Comparison of ENCODE assay signal across 7 cellular contexts in the genomic region with DNA sequence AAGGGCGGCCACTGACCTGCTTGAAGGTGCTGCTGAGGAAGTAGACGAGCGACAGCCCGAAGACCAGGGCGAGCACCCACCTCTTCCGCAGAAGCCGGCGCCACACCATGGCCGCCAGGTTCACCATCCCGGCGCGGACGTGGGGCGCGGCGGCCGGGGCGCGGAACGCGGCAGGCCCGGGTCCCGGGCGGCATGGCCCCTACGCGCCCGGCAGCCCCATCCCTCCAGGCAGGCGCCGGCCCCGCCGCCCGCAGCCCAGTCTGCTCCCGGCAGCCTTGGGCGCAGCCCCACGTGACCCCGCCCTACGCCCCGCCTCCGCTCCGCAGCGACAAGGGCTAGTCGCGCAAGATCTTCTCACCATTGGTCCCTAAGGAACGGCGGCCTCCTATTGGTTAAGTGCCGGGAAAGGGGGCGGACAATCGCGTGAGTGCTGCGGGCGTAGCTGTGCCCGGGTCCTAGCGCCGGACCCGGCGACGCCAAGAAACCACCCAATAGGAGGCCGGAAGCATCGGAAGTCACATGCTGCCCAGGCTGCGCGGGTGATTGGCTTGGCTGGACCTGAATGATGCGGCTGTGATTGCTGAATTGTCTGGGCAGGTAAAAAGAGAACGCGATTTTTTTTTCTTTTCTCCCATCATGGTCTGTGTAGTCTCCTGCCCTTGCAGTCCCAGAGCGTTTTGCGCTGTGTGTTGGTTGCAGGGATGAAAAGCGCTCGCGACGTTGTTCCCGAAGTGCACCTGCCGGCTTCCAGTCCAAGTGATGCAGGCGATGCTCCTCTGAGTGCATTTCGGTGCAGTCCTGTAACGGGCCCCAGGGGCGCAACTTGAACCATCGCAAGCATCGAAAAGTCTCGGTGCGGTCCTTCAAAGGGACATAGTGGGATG. TPM values are rescaled to one million over a fixed set of nuclear protein-coding genes. Genes with fewer than 3 reads are reported as not detected.
A peak's percentile ranks its signal among the peaks of the same experiment; 100 is the strongest.
DNase-seq lines count a peak whose midpoint lies in the region; ATAC-seq and TF ChIP-seq lines count a peak whose summit lies in the region.

Gene RNFT2 (plus strand): TSS at position 542 of the 884 bp plus-strand sequence. CDS start 2,183 bp downstream, outside the sequence.
Gene SPRING1 (minus strand): TSS at position 296 of the 884 bp plus-strand sequence. CDS start 169 bp downstream, at position 127.

- no peaks in the 10 kb centered on the region for H3K9me3 ChIP-seq in hepatocyte (ENCODE audit: low read depth)

- no peak for TF ChIP-seq CTCF in astrocyte of the cerebellum (IDR thresholded peaks at IDR 0.05; ENCODE audit: low read depth, low read length, missing control alignments)
- no peak for TF ChIP-seq CTCF in hepatocyte (IDR thresholded peaks at IDR 0.05; ENCODE audit: poor library complexity)

- peak within 1 kb of the TSS; percentile 80 for H3K4me3 ChIP-seq in astrocyte of the cerebellum (ENCODE audit: low read depth, low read length)
- peak within 1 kb of the TSS; percentile 84 for H3K4me3 ChIP-seq in hepatocyte

- H3K27ac ChIP-seq in hepatocyte: peak within 1 kb of the TSS; percentile 82

- in situ Hi-C loops in astrocyte of the cerebellum (cut with HindIII; ENCODE audit: low sequenced_read_pairs): no loop called here

- no peaks in the 10 kb centered on the region for H3K9me2 ChIP-seq in hepatocyte (replicated peaks; ENCODE audit: insufficient read depth)

- WGBS in hepatocyte (ENCODE audit: low lambda C conversion rate, missing lambda C conversion rate): under 1% methylated on average over 65 of the region's 80 CpGs

- peak within 1 kb of the TSS; percentile 79 for H3K4me2 ChIP-seq in hepatocyte

- H4K20me1 ChIP-seq in hepatocyte (ENCODE audit: insufficient read depth, poor library complexity, severe bottlenecking): no peaks in the 10 kb centered on the region

- H2AFZ ChIP-seq in hepatocyte: peak within 1 kb of the TSS; percentile 78

- ATAC-seq in GM18499 (IDR thresholded peaks at IDR 0.05; ENCODE audit: insufficient read depth, unreplicated experiment): peak; percentile 91
- peak; percentile 96 for ATAC-seq in HG02943 (IDR thresholded peaks at IDR 0.05; ENCODE audit: low read depth, unreplicated experiment)

- H3K27me3 ChIP-seq in hepatocyte: no peaks in the 10 kb centered on the region

- DNase-seq in NCI-H187 treated with DMSO at 0.1 percent for 48 hours (lab: John Stamatoyannopoulos, UW) (peak; percentile 99), T-helper 22 cell (ENCODE audit: low read depth) (peak; percentile 99), astrocyte of the cerebellum (ENCODE audit: low read depth) (peak; percentile 98), hepatocyte (ENCODE audit: low spot score) (peak; percentile 99), renal cortical epithelial cell (ENCODE audit: low read depth) (peak; percentile 96)

- H3K36me3 ChIP-seq in hepatocyte (replicated peaks; ENCODE audit: insufficient read depth, low read depth): peaks cover 3% of the 10 kb centered on the region

- no peaks in the 10 kb centered on the region for H3K4me1 ChIP-seq in hepatocyte (ENCODE audit: insufficient read depth)

- H3K79me2 ChIP-seq in hepatocyte: peaks cover 38% of the 10 kb centered on the region

RNA-seq across cellular contexts. Expression of gene RNFT2, which starts in this region (rescaled TPM):
- total RNA-seq in hepatocyte (2.6 and 2.9 TPM in 2 replicates), renal cortical epithelial cell (2.3 and 5.6 TPM in 2 replicates)
- 1.5 and 2.8 TPM in 2 replicates for polyA plus RNA-seq in hepatocyte

RNA-seq across cellular contexts. Expression of gene SPRING1, which starts in this region (rescaled TPM):
- total RNA-seq in hepatocyte (94.5 and 95.2 TPM in 2 replicates), renal cortical epithelial cell (61.5 and 71.9 TPM in 2 replicates)
- polyA plus RNA-seq in hepatocyte: 36.0 and 42.2 TPM in 2 replicates

Comparison
In these comparisons a context has a peak if more than half of its experiments do, and no peak if none do; other contexts are left out.
1. Peak in every context shown above with its lines: DNase-seq, ATAC-seq, H3K4me3 ChIP-seq and H3K27ac ChIP-seq.